21 cellular contexts compared by ENCODE assay signal in genomic region chr4:6526171-6526570, GRCh38. TPM values are rescaled to one million over a fixed set of nuclear protein-coding genes. Genes with fewer than 3 reads are reported as not detected.
"Had no signal": no experiment of that assay in that cellular context is flagged by ENCODE, and none has a peak within 500 bp of the region (broad histone marks: within the 10 kb centered on the region; RNA-seq: fewer than 3 reads in every experiment).

No MANE protein-coding gene starts in this region.

- H3K9me3 Mint-ChIP-seq: effector memory CD8-positive, alpha-beta T cell; naive thymus-derived CD8-positive, alpha-beta T cell; neural crest cell; type B pancreatic cell had no signal

- H3K36me3 ChIP-seq: esophagus muscularis mucosa, gastroesophageal sphincter, stomach, thyroid gland had no signal

- ATAC-seq: effector memory CD8-positive, alpha-beta T cell; gastroesophageal sphincter; left lobe of liver; mucosa of descending colon; naive thymus-derived CD8-positive, alpha-beta T cell; right cardiac atrium had no signal

- H3K4me1 Mint-ChIP-seq: naive thymus-derived CD8-positive, alpha-beta T cell; neural crest cell had no signal

- H3K9me3 ChIP-seq: esophagus muscularis mucosa, gastroesophageal sphincter, mucosa of descending colon, stomach, thyroid gland had no signal

- H3K27ac ChIP-seq: epithelial cell of prostate, esophagus muscularis mucosa, gastroesophageal sphincter, stomach, thyroid gland had no signal

- H3K27ac Mint-ChIP-seq: effector memory CD8-positive, alpha-beta T cell; naive thymus-derived CD8-positive, alpha-beta T cell; type B pancreatic cell had no signal

- DNase-seq: effector memory CD8-positive, alpha-beta T cell; glutamatergic neuron; islet precursor cell; mammary epithelial cell; naive thymus-derived CD8-positive, alpha-beta T cell; right cardiac atrium; small intestine; stimulated activated CD4-positive, alpha-beta T cell treated with anti-CD3 and anti-CD28 coated beads, Interleukin-12 subunit alpha, Interleukin-12 subunit beta, amount 100 ng/mL, for 4 hours; stimulated activated naive CD4-positive, alpha-beta T cell; stomach; substantia nigra; thyroid gland had no signal

- H3K4me1 ChIP-seq: esophagus muscularis mucosa, gastroesophageal sphincter, stomach, thyroid gland had no signal

- H3K4me3 ChIP-seq: esophagus muscularis mucosa, gastroesophageal sphincter, mucosa of descending colon, stomach, thyroid gland had no signal

- H3K36me3 Mint-ChIP-seq: naive thymus-derived CD8-positive, alpha-beta T cell; type B pancreatic cell had no signal

- H3K4me3 Mint-ChIP-seq: effector memory CD8-positive, alpha-beta T cell; naive thymus-derived CD8-positive, alpha-beta T cell; neural crest cell; type B pancreatic cell had no signal

- H3K27me3 ChIP-seq: thyroid gland had no signal

RNA-seq across cellular contexts. Expression of gene PPP2R2C, which starts 53.8 kb away (rescaled TPM):
- total RNA-seq: fibroblast of villous mesenchyme; naive thymus-derived CD8-positive, alpha-beta T cell; osteocyte had no signal
- polyA plus RNA-seq: naive thymus-derived CD8-positive, alpha-beta T cell had no signal
